ENCODE assay signal across 7 cellular contexts in genomic region chr12:47812797-47813490, GRCh38. TPM values are rescaled to one million over a fixed set of nuclear protein-coding genes. Genes with fewer than 3 reads are reported as not detected.
DNase-seq lines count a peak whose midpoint lies in the region; ATAC-seq and TF ChIP-seq lines count a peak whose summit lies in the region.

No MANE protein-coding gene starts in this region.

- no peak for TF ChIP-seq CTCF in PC-3 (conservative IDR thresholded peaks at IDR 0.05; ENCODE audit: low read depth, low read length)

- H3K4me1 Mint-ChIP-seq in activated T-helper 17 cell treated with anti-CD3 and anti-CD28 coated beads, Interleukin-2, amount 50 U/mL, for 72 hours, result peaks cover 35% of the 10 kb centered on the region

- H3K27ac ChIP-seq in PC-3 (ENCODE audit: low read length), result peak overlapping the region; percentile 72

- POLR2A ChIA-PET in PC-3 (lab: Charles Lee; ENCODE audit: unreplicated experiment), result interaction anchor here (0.6 to 0.7 kb wide), 2 partner anchors 8 to 23 kb away, joined by 3 read pairs; no protein-coding TSS in a partner anchor

- H2AFZ ChIP-seq in PC-3 (ENCODE audit: low read length), result peak overlapping the region; percentile 56
- peak overlapping the region; percentile 8 for H2AFZ ChIP-seq in neuron (ENCODE audit: low read depth, low read length)

- no peaks in the 10 kb centered on the region for H3K9me3 ChIP-seq in PC-3 (ENCODE audit: low read length)
- H3K9me3 ChIP-seq in neuron (ENCODE audit: low read length), result no peaks in the 10 kb centered on the region

- H3K9ac ChIP-seq in PC-3 (ENCODE audit: low read length), result peak overlapping the region; percentile 33

- H3F3A ChIP-seq in PC-3 (ENCODE audit: low read length, unreplicated experiment), result no peaks in the 10 kb centered on the region

- DNase-seq in PC-3 (peak; percentile 72), fibroblast of peridontal ligament (ENCODE audit: extremely low read depth) (peak; percentile 77), stromal cell of bone marrow (ENCODE audit: low read depth) (peak; percentile 81)

- peak overlapping the region; percentile 65 for H3K4me3 ChIP-seq in PC-3 (ENCODE audit: low read length)
- peak overlapping the region; percentile 28 for H3K4me3 ChIP-seq in neuron (ENCODE audit: low read length)

- H3K27ac Mint-ChIP-seq in activated T-helper 17 cell treated with anti-CD3 and anti-CD28 coated beads, Interleukin-2, amount 50 U/mL, for 72 hours, result peak overlapping the region; percentile 97

- H3K4me1 ChIP-seq in PC-3 (ENCODE audit: insufficient read depth, low read length) (peaks cover 49% of the 10 kb centered on the region), neuron (ENCODE audit: insufficient read depth, low read length) (peaks cover 59% of the 10 kb centered on the region)

- intact Hi-C loops in PC-3 (cut with micrococcal nuclease), result no loop called here

- no peaks in the 10 kb centered on the region for H3K27me3 Mint-ChIP-seq in activated T-helper 17 cell treated with anti-CD3 and anti-CD28 coated beads, Interleukin-2, amount 50 U/mL, for 72 hours

- H3K27me3 ChIP-seq in PC-3 (ENCODE audit: low read length) (no peaks in the 10 kb centered on the region), neuron (ENCODE audit: insufficient read depth, low read length) (no peaks in the 10 kb centered on the region)

- H3K36me3 Mint-ChIP-seq in activated T-helper 17 cell treated with anti-CD3 and anti-CD28 coated beads, Interleukin-2, amount 50 U/mL, for 72 hours (ENCODE audit: low read depth), result peaks cover 100% of the 10 kb centered on the region

- H3K4me2 ChIP-seq in PC-3 (ENCODE audit: low read length), result peak overlapping the region; percentile 84

- ATAC-seq in GM18861 (IDR thresholded peaks at IDR 0.05; ENCODE audit: unreplicated experiment), result peak; percentile 53
- peak; percentile 60 for ATAC-seq in HG03045 (IDR thresholded peaks at IDR 0.05; ENCODE audit: unreplicated experiment)
- ATAC-seq in PC-3, result peak; percentile 81
- ATAC-seq in activated T-helper 17 cell treated with anti-CD3 and anti-CD28 coated beads, Interleukin-2, amount 50 U/mL, for 72 hours (replicated peaks), result peak; percentile 57

- CTCF ChIA-PET in PC-3 (lab: Charles Lee), result interaction anchor here (0.6 to 2.4 kb wide), 2 partner anchors 25 to 1242 kb away, joined by 5 to 10 read pairs; no protein-coding TSS in a partner anchor

- H3K9me2 ChIP-seq in PC-3 (replicated peaks; ENCODE audit: low read length), result no peaks in the 10 kb centered on the region

- peaks cover 16% of the 10 kb centered on the region for H3K36me3 ChIP-seq in PC-3 (ENCODE audit: low read depth, low read length)
- H3K36me3 ChIP-seq in neuron (ENCODE audit: insufficient read depth, low read length), result no peaks in the 10 kb centered on the region

- peak overlapping the region; percentile 97 for H3K4me3 Mint-ChIP-seq in activated T-helper 17 cell treated with anti-CD3 and anti-CD28 coated beads, Interleukin-2, amount 50 U/mL, for 72 hours

- H3K79me2 ChIP-seq in PC-3 (ENCODE audit: low read length), result peaks cover 100% of the 10 kb centered on the region

- BruUV-seq in PC-3 (replicated peaks; lab: Mats Ljungman, UMichigan), result no TSS peak

- H4K20me1 ChIP-seq in PC-3 (ENCODE audit: low read length), result peaks cover 41% of the 10 kb centered on the region; the same call in 1 of the 2 replicates

- H3K9me3 Mint-ChIP-seq in activated T-helper 17 cell treated with anti-CD3 and anti-CD28 coated beads, Interleukin-2, amount 50 U/mL, for 72 hours, result no peaks in the 10 kb centered on the region

RNA-seq across cellular contexts. Expression of gene HDAC7, which starts 6.8 kb away (rescaled TPM):
- 44.2 and 59.6 TPM in 2 replicates for total RNA-seq in PC-3 (2014; rRNA removed)
- total RNA-seq in activated T-helper 17 cell treated with anti-CD3 and anti-CD28 coated beads, Interleukin-2, amount 50 U/mL, for 72 hours, result 100 to 1,000 TPM; 163 to 471 TPM

RNA-seq across cellular contexts. Expression of gene SLC48A1, which starts 39.9 kb away (rescaled TPM):
- total RNA-seq in PC-3 (2014; rRNA removed), result 21.4 and 22.3 TPM in 2 replicates
- total RNA-seq in activated T-helper 17 cell treated with anti-CD3 and anti-CD28 coated beads, Interleukin-2, amount 50 U/mL, for 72 hours, result 1 to 10 TPM; 6.7 to 8.2 TPM

RNA-seq across cellular contexts. Expression of gene RAPGEF3, which starts 54.3 kb away (rescaled TPM):
- total RNA-seq in PC-3 (2014; rRNA removed), result 6.7 and 9.3 TPM in 2 replicates
- 1 to 10 TPM; 1.4 to 8.4 TPM for total RNA-seq in activated T-helper 17 cell treated with anti-CD3 and anti-CD28 coated beads, Interleukin-2, amount 50 U/mL, for 72 hours

Comparison
In these comparisons a context has a peak if more than half of its experiments do, and no peak if none do; other contexts are left out.
1. Peak in every context shown above with its lines: DNase-seq, ATAC-seq, H3K4me3 ChIP-seq and H3K27ac ChIP-seq.